In genomic region chr3:142724682-142725351, GRCh38 we compare ENCODE assay signal across 8 cellular contexts. TPM values are rescaled to one million over a fixed set of nuclear protein-coding genes. Genes with fewer than 3 reads are reported as not detected.
DNase-seq lines count a peak whose midpoint lies in the region; ATAC-seq, FAIRE-seq and TF ChIP-seq lines count a peak whose summit lies in the region.

No MANE protein-coding gene starts in this region.

- H3K36me3 ChIP-seq in adrenal gland (replicated peaks in 1 of 2) (no peaks in the 10 kb centered on the region), left ventricle myocardium inferior (no peaks in the 10 kb centered on the region), pancreas (no peaks in the 10 kb centered on the region)

- peak; percentile 75 for DNase-seq in activated CD8-positive, alpha-beta memory T cell treated with anti-CD3 and anti-CD28 coated beads for 24 hours
- DNase-seq in activated CD8-positive, alpha-beta memory T cell treated with anti-CD3 and anti-CD28 coated beads, Interleukin-2, amount 50 U/mL, for 4 hours, result no peak
- DNase-seq in NCI-H748 treated with DMSO at 0.1 percent for 48 hours (lab: John Stamatoyannopoulos, UW) (peak; percentile 25), adrenal gland (peak; percentile 10 to 61 (median 41)), left ventricle myocardium inferior (peak; percentile 39), pancreas (peak; percentile 6 to 67 (median 16))

- 5 to 17% (median 10%) methylated on average over 17 to 35 of the region's 35 CpGs for WGBS in adrenal gland, 4 donors
- WGBS in pancreas, 2 donors, result 11 to 15% methylated on average over 34 to 35 of the region's 35 CpGs

- intact Hi-C loops in adrenal gland (cut with DNase I), result no loop called here
- intact Hi-C loops in left ventricle myocardium inferior (cut with micrococcal nuclease), result no loop called here
- intact Hi-C loops in pancreas (cut with DNase I), result no loop called here

- no peak for FAIRE-seq in pancreas (lab: Jason Lieb, UNC)

- peaks cover 3 to 12% of the 10 kb centered on the region in 2 donors for H3K4me1 ChIP-seq in adrenal gland (replicated peaks in 1 of 2)
- H3K4me1 ChIP-seq in left ventricle myocardium inferior, result peaks cover 25% of the 10 kb centered on the region
- no peaks in the 10 kb centered on the region for H3K4me1 ChIP-seq in pancreas

- H3K4me3 ChIP-seq in adrenal gland (peak overlapping the region in 3 of 4 donors; percentile 15 to 88 (median 57)), left ventricle myocardium inferior (peak overlapping the region; percentile 86), pancreas (peak overlapping the region; percentile 50 to 74 (median 72))

- TF ChIP-seq CTCF in adrenal gland (IDR thresholded peaks at IDR 0.05) (no peak), left ventricle myocardium inferior (IDR thresholded peaks at IDR 0.05; ENCODE audit: borderline replicate concordance) (no peak), pancreas (IDR thresholded peaks at IDR 0.05) (no peak)

- no peaks in the 10 kb centered on the region for H3K27me3 ChIP-seq in adrenal gland
- H3K27me3 ChIP-seq in left ventricle myocardium inferior (ENCODE audit: low read depth), result no peaks in the 10 kb centered on the region
- no peaks in the 10 kb centered on the region for H3K27me3 ChIP-seq in pancreas

- H3K27ac ChIP-seq in adrenal gland (peak overlapping the region in 3 of 5 donors; percentile 85 to 92 (median 90)), left ventricle myocardium inferior (replicated peaks) (peak overlapping the region; percentile 98), pancreas (peak overlapping the region in 3 of 4 donors; percentile 33 to 58 (median 39))

- peak; percentile 15 to 32 for TF ChIP-seq POLR2A in adrenal gland (IDR thresholded peaks at IDR 0.05)

- H3K9me3 ChIP-seq in adrenal gland (replicated peaks in 1 of 3) (no peaks in the 10 kb centered on the region), left ventricle myocardium inferior (replicated peaks) (no peaks in the 10 kb centered on the region), pancreas (no peaks in the 10 kb centered on the region)

- ATAC-seq in HG02885 (IDR thresholded peaks at IDR 0.05; ENCODE audit: poor library complexity, unreplicated experiment) (peak; percentile 25), pancreas (peak; percentile 32 to 62 (median 46)), HG03097 (IDR thresholded peaks at IDR 0.05; ENCODE audit: low FRiP score, unreplicated experiment) (no peak)

RNA-seq across cellular contexts. Expression of gene TRPC1, which starts 1.0 kb away (rescaled TPM):
- total RNA-seq in adrenal gland, result 1 to 10 TPM; 2.7 to 7.7 (median 5.5) TPM
- polyA plus RNA-seq in adrenal gland, result 1 to 10 TPM; 4.8 to 7.6 (median 5.7) TPM
- total RNA-seq in left ventricle myocardium inferior, result 13.9 TPM
- 1 to 10 TPM in 5 of 6 donors, under 1 TPM in 1; 0.57 to 2.8 (median 1.3) TPM for total RNA-seq in pancreas
- polyA plus RNA-seq in pancreas, result 1 to 10 TPM; 1.6 to 5.0 TPM

Comparison
In these comparisons a context has a peak if more than half of its experiments do, and no peak if none do; other contexts are left out.
1. H3K27ac ChIP-seq: peak in every context shown above with its lines; median percentile 98 in left ventricle myocardium inferior; 90 in adrenal gland; 39 in pancreas.